In genomic region chr6:108621117-108621516, GRCh38 we compare ENCODE assay signal across 11 cellular contexts.
A peak's percentile ranks its signal among the peaks of the same experiment; 100 is the strongest.
DNase-seq lines count a peak whose midpoint lies in the region; ATAC-seq and TF ChIP-seq lines count a peak whose summit lies in the region.
"Had no signal": no experiment of that assay in that cellular context is flagged by ENCODE, and none has a peak within 500 bp of the region (broad histone marks: within the 10 kb centered on the region; RNA-seq: fewer than 3 reads in every experiment).

No MANE protein-coding gene starts in this region.

- H3K9me3 Mint-ChIP-seq in endothelial cell (ENCODE audit: unreplicated experiment): no peaks in the 10 kb centered on the region

- H3K4me3 Mint-ChIP-seq in endothelial cell (ENCODE audit: unreplicated experiment): peak overlapping the region; percentile 72

- peaks cover 60% of the 10 kb centered on the region for H3K4me1 Mint-ChIP-seq in endothelial cell (ENCODE audit: unreplicated experiment)

- TF ChIP-seq CTCF in endothelial cell (IDR thresholded peaks at IDR 0.05; ENCODE audit: unreplicated experiment): no peak
- no peak for TF ChIP-seq CTCF in psoas muscle (IDR thresholded peaks at IDR 0.05)

- peaks cover 4% of the 10 kb centered on the region for H3K27me3 Mint-ChIP-seq in endothelial cell (ENCODE audit: unreplicated experiment)

- peak; percentile 38 to 84 (median 78) for ATAC-seq in psoas muscle
- ATAC-seq in HG03095 (IDR thresholded peaks at IDR 0.05; ENCODE audit: unreplicated experiment): no peak

- intact Hi-C loops in psoas muscle (cut with DNase I): loop anchor here in 1 of 2 donors (5.0 kb wide), 1 partner anchor 36 kb away; no protein-coding TSS in a partner anchor

- H3K4me1 ChIP-seq in psoas muscle: peaks cover 97% of the 10 kb centered on the region

- H3K36me3 Mint-ChIP-seq in endothelial cell (ENCODE audit: low read depth, unreplicated experiment): peaks cover 4% of the 10 kb centered on the region

- peak overlapping the region; percentile 65 for H3K27ac ChIP-seq in psoas muscle
- H3K27ac ChIP-seq: parathyroid adenoma, SJCRH30 had no signal

- H3K27me3 ChIP-seq in MG63: no peaks in the 10 kb centered on the region
- no peaks in the 10 kb centered on the region for H3K27me3 ChIP-seq in psoas muscle (ENCODE audit: insufficient read depth in 3 of 3, low read length in 2 of 3)
- H3K27me3 ChIP-seq: SJCRH30, uterus had no signal

- H3K27ac Mint-ChIP-seq in endothelial cell (ENCODE audit: unreplicated experiment): peak overlapping the region; percentile 26

- H3K36me3 ChIP-seq in MG63 (no peaks in the 10 kb centered on the region), psoas muscle (ENCODE audit: insufficient read depth in 1 of 2, low read depth in 1 of 2) (no peaks in the 10 kb centered on the region)
- H3K36me3 ChIP-seq: SJCRH30, uterus had no signal

- DNase-seq in Daoy (ENCODE audit: low read depth) (peak; percentile 78), MG63 (peak; percentile 82), endothelial cell (ENCODE audit: low spot score) (no peak), psoas muscle (peak; percentile 76 to 85), NCI-H748 (lab: John Stamatoyannopoulos, UW; ENCODE audit: unreplicated experiment) (no peak), SK-N-DZ (ENCODE audit: low spot score) (no peak)
- no peak for DNase-seq in activated effector memory CD4-positive, alpha-beta T cell treated with anti-CD3 and anti-CD28 coated beads, Interleukin-2, amount 50 U/mL, for 16 hours
- DNase-seq: uterus had no signal

- H3K4me3 ChIP-seq in MG63 (no peak overlapping the region), psoas muscle (no peak overlapping the region)
- H3K4me3 ChIP-seq: SJCRH30, uterus had no signal

- 48 to 77% (median 54%) methylated on average over 6 of the region's 6 CpGs for WGBS in psoas muscle, 3 donors

- no peaks in the 10 kb centered on the region for H3K9me3 ChIP-seq in MG63
- no peaks in the 10 kb centered on the region for H3K9me3 ChIP-seq in psoas muscle
- H3K9me3 ChIP-seq: SJCRH30, uterus had no signal

Comparison
In these comparisons a context has a peak if more than half of its experiments do, and no peak if none do; other contexts are left out.
1. DNase-seq: peak in Daoy (single experiment), MG63 (single experiment) and psoas muscle (2 of 2); none in endothelial cell (single experiment), activated effector memory CD4-positive, alpha-beta T cell treated with anti-CD3 and anti-CD28 coated beads, Interleukin-2, amount 50 U/mL, for 16 hours (single experiment), NCI-H748 (single experiment) and SK-N-DZ (single experiment).